Comparison of ENCODE assay signal across 1 cellular context in the genomic region with DNA sequence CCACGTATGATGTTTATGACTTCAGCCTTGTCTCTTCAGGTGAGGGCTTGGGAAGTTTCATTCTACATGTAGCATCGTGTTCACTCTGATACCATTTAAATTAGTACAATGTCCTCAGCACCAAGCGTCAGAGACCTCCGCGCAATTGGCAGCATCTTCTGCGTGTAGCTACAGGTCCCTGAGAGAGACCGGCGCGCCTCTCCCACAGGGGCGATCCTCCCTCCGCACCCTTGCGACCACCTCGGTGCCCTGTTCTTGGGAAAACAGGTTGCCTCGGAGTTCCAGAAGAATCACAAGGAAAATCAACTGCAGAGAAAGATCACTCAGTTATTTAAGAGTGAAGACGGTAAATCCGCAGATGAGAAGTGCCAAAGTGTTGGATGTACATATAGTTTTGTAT.
TF ChIP-seq lines count a peak whose summit lies in the region.

No MANE protein-coding gene starts in this region.

TF ChIP-seq in GM23338, 12 proteins besides CTCF, POLR2A, EP300 and RAD21 (continued from another document):
- TF ChIP-seq, protein P1, sequence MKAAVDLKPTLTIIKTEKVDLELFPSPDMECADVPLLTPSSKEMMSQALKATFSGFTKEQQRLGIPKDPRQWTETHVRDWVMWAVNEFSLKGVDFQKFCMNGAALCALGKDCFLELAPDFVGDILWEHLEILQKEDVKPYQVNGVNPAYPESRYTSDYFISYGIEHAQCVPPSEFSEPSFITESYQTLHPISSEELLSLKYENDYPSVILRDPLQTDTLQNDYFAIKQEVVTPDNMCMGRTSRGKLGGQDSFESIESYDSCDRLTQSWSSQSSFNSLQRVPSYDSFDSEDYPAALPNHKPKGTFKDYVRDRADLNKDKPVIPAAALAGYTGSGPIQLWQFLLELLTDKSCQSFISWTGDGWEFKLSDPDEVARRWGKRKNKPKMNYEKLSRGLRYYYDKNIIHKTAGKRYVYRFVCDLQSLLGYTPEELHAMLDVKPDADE (IDR thresholded peaks at IDR 0.05): no peak
- no peak for TF ChIP-seq EZH2phosphoT487 (IDR thresholded peaks at IDR 0.05; ENCODE audit: unreplicated experiment)
